ENCODE assay signal across 9 cellular contexts in the genomic region with DNA sequence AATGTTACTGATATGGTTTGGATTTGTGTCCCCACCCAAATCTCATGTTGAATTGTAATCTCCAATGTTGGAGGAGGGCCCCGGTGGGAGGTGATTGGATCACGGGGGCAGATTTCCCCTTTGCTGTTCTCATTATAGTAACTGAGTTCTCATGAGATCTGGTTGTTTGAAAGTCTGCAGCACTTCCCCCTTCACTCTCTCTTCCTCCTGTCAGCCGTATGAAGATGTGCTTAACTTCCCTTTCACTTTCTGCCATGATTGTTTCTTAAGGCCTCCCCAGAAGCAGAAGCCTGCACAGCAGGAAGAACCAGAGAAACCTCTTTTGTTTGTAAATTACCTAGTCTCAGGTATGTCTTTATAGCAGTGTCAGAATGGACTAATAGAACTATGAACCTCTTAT. TPM values are rescaled to one million over a fixed set of nuclear protein-coding genes. Genes with fewer than 3 reads are reported as not detected.
DNase-seq lines count a peak whose midpoint lies in the region; ATAC-seq and TF ChIP-seq lines count a peak whose summit lies in the region.
"Had no signal": no experiment of that assay in that cellular context is flagged by ENCODE, and none has a peak within 500 bp of the region (broad histone marks: within the 10 kb centered on the region; RNA-seq: fewer than 3 reads in every experiment).

No MANE protein-coding gene starts in this region.

- H3K9me3 ChIP-seq in Peyer's patch (no peaks in the 10 kb centered on the region), suprapubic skin (no peaks in the 10 kb centered on the region)

- intact Hi-C loops in natural killer cell (cut with micrococcal nuclease), result no loop called here

- H3K36me3 Mint-ChIP-seq in natural killer cell, result no peaks in the 10 kb centered on the region

- TF ChIP-seq EP300 in suprapubic skin (IDR thresholded peaks at IDR 0.05), result no peak

- H3K27me3 Mint-ChIP-seq in natural killer cell (ENCODE audit: low read depth in 2 of 2), result no peaks in the 10 kb centered on the region

- no peak for TF ChIP-seq POLR2A in Peyer's patch (IDR thresholded peaks at IDR 0.05)
- TF ChIP-seq POLR2A in suprapubic skin (IDR thresholded peaks at IDR 0.05), result no peak

- peaks cover 0 to 4% of the 10 kb centered on the region in 2 donors for H3K9me3 Mint-ChIP-seq in natural killer cell

- 57% methylated on average over 3 of the region's 3 CpGs for WGBS in suprapubic skin

- H3K27me3 ChIP-seq in Peyer's patch (no peaks in the 10 kb centered on the region), suprapubic skin (no peaks in the 10 kb centered on the region)

- H3K4me3 ChIP-seq in Peyer's patch, result no peak overlapping the region
- no peak overlapping the region for H3K4me3 ChIP-seq in coronary artery
- no peak overlapping the region for H3K4me3 ChIP-seq in suprapubic skin

- H3K27ac ChIP-seq in Peyer's patch, result peak overlapping the region in 3 of 4 donors; percentile 12 to 32 (median 13)
- H3K27ac ChIP-seq in coronary artery, result no peak overlapping the region
- H3K27ac ChIP-seq in suprapubic skin, result no peak overlapping the region
- H3K27ac ChIP-seq: 22Rv1 had no signal

- peak; percentile 20 for DNase-seq in DMS53 (lab: John Stamatoyannopoulos, UW)
- no peak for DNase-seq in DMS53 treated with DMSO at 0.1 percent for 48 hours (lab: John Stamatoyannopoulos, UW; ENCODE audit: unreplicated experiment)
- peak in 1 of 3 donors; percentile 34 for DNase-seq in Peyer's patch
- no peak for DNase-seq in natural killer cell
- DNase-seq in coronary artery (ENCODE audit: low spot score), result no peak
- no peak for DNase-seq in suprapubic skin (ENCODE audit: low spot score in 2 of 2)
- DNase-seq in retina, result no peak

- peaks cover 0 to 4% (median 0%) of the 10 kb centered on the region in 4 donors for H3K4me1 ChIP-seq in Peyer's patch
- H3K4me1 ChIP-seq in suprapubic skin, result no peaks in the 10 kb centered on the region

- peak overlapping the region; percentile 91 to 92 for H3K27ac Mint-ChIP-seq in natural killer cell

- peak overlapping the region; percentile 51 for H3K4me3 Mint-ChIP-seq in natural killer cell

- ATAC-seq in HG02571 (IDR thresholded peaks at IDR 0.05; ENCODE audit: unreplicated experiment) (peak; percentile 56), natural killer cell (peak; percentile 87 to 89 (median 88))

- no peak for TF ChIP-seq CTCF in Peyer's patch (IDR thresholded peaks at IDR 0.05)
- no peak for TF ChIP-seq CTCF in natural killer cell (IDR thresholded peaks at IDR 0.05)
- no peak for TF ChIP-seq CTCF in coronary artery (IDR thresholded peaks at IDR 0.05)
- no peak for TF ChIP-seq CTCF in suprapubic skin (IDR thresholded peaks at IDR 0.05)

- peaks cover 63 to 66% of the 10 kb centered on the region in 2 donors for H3K4me1 Mint-ChIP-seq in natural killer cell

- H3K36me3 ChIP-seq in Peyer's patch (no peaks in the 10 kb centered on the region), suprapubic skin (no peaks in the 10 kb centered on the region)

RNA-seq across cellular contexts. Expression of a gene that starts 28.4 kb away (rescaled TPM):
- total RNA-seq in Peyer's patch (10 to 100 TPM; 41.5 to 98.2 (median 52.0) TPM), natural killer cell (10 to 100 TPM; 70.6 to 91.5 (median 86.1) TPM), suprapubic skin (100 to 1,000 TPM in 1 of 4 donors, 10 to 100 TPM in 3; 35.0 to 100 (median 47.7) TPM)

Comparison
In these comparisons a context has a peak if more than half of its experiments do, and no peak if none do; other contexts are left out.
1. H3K27ac ChIP-seq: peak in Peyer's patch (3 of 4); none in coronary artery (0 of 2) and suprapubic skin (single experiment).